In the genomic region with DNA sequence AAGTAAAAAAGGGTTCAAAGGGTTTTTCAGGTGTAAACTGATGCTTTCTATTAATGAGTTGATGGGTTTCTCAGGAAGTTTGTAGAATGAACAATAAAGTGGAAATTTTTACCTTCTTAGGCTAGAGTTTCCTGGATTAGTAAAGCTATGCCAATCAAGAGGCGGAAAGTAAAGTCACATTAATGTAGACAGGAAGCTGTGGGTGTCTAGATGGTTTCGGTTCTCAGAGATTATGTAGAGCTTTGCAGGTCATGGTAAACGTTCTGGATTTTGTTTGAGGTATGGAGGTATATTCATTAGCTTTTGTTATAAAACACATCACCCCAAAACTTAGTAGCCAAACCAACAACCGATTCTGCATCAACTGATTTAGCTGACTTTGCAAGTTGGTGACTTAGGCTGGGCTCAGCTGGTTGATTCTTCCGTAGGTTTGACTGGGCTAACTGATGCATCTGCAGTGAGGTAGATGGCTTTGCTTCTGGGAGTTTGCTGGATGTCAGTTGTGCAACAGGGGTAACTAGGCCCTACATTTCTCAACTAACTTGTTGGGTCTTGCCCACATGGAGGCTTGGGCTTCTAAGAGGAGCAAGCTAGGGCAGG, we compare ENCODE assay signal across 14 cellular contexts.
DNase-seq lines count a peak whose midpoint lies in the region; ATAC-seq and TF ChIP-seq lines count a peak whose summit lies in the region.
"Had no signal": no experiment of that assay in that cellular context is flagged by ENCODE, and none has a peak within 500 bp of the region (broad histone marks: within the 10 kb centered on the region; RNA-seq: fewer than 3 reads in every experiment).

No MANE protein-coding gene starts in this region.

- H3K9me3 ChIP-seq in breast epithelium, result peaks cover 0 to 13% of the 10 kb centered on the region in 2 donors
- no peaks in the 10 kb centered on the region for H3K9me3 ChIP-seq in MM.1S (replicated peaks; ENCODE audit: insufficient read depth, low read length)

- no TSS peak for BruUV-seq in MCF 10A (replicated peaks; lab: Mats Ljungman, UMichigan)

- H3K27me3 Mint-ChIP-seq in MCF 10A (ENCODE audit: insufficient read depth, unreplicated experiment), result peaks cover 18% of the 10 kb centered on the region
- H3K27me3 Mint-ChIP-seq in activated CD4-positive, alpha-beta memory T cell treated with anti-CD3 and anti-CD28 coated beads, Interleukin-2, amount 10 ng/mL, durations not matched to agents 7 days and 5 days, result peaks cover 2% of the 10 kb centered on the region
- H3K27me3 Mint-ChIP-seq in activated CD8-positive, alpha-beta T cell treated with anti-CD3 and anti-CD28 coated beads for 36 hours, result peaks cover 7% of the 10 kb centered on the region

- H3K9ac ChIP-seq in MM.1S (ENCODE audit: low read length), result no peak overlapping the region
- H3K9ac ChIP-seq: GM23248 had no signal

- TF ChIP-seq POLR2A in breast epithelium (IDR thresholded peaks at IDR 0.05), result no peak

- no peaks in the 10 kb centered on the region for H3K9me2 ChIP-seq in MM.1S (replicated peaks; ENCODE audit: insufficient read depth, low read length)

- POLR2A ChIA-PET in MCF 10A (lab: Yijun Ruan, JAX), result interaction anchor here (1.0 kb wide), 1 partner anchor 15 kb away, joined by 3 read pairs; no protein-coding TSS in a partner anchor
- POLR2A ChIA-PET in activated CD4-positive, alpha-beta memory T cell treated with anti-CD3 and anti-CD28 coated beads, Interleukin-2, amount 10 ng/mL, durations not matched to agents 7 days and 5 days (lab: Charles Lee), result no interaction called here
- POLR2A ChIA-PET in activated CD8-positive, alpha-beta T cell treated with anti-CD3 and anti-CD28 coated beads for 36 hours (lab: Charles Lee), result no interaction called here

- no peak overlapping the region for H3K4me3 ChIP-seq in breast epithelium
- peak overlapping the region; percentile 17 for H3K4me3 ChIP-seq in MM.1S (ENCODE audit: low read length)
- H3K4me3 ChIP-seq: GM23248 had no signal

- H3K27ac Mint-ChIP-seq in MCF 10A (ENCODE audit: low read depth, unreplicated experiment), result no peak overlapping the region
- peak overlapping the region; percentile 67 for H3K27ac Mint-ChIP-seq in activated CD4-positive, alpha-beta memory T cell treated with anti-CD3 and anti-CD28 coated beads, Interleukin-2, amount 10 ng/mL, durations not matched to agents 7 days and 5 days
- no peak overlapping the region for H3K27ac Mint-ChIP-seq in activated CD8-positive, alpha-beta T cell treated with anti-CD3 and anti-CD28 coated beads for 36 hours
- H3K27ac Mint-ChIP-seq: CD14-positive monocyte had no signal

- peak overlapping the region; percentile 58 for H3K4me2 ChIP-seq in MM.1S (ENCODE audit: low read depth, low read length)

- H3K27ac ChIP-seq in breast epithelium, result no peak overlapping the region
- peak overlapping the region; percentile 4; the same call in 1 of the 2 replicates for H3K27ac ChIP-seq in MM.1S (ENCODE audit: low read length)
- H3K27ac ChIP-seq: GM23248 had no signal

- H3K4me3 Mint-ChIP-seq in MCF 10A (ENCODE audit: unreplicated experiment), result no peak overlapping the region
- no peak overlapping the region for H3K4me3 Mint-ChIP-seq in activated CD4-positive, alpha-beta memory T cell treated with anti-CD3 and anti-CD28 coated beads, Interleukin-2, amount 10 ng/mL, durations not matched to agents 7 days and 5 days
- H3K4me3 Mint-ChIP-seq in activated CD8-positive, alpha-beta T cell treated with anti-CD3 and anti-CD28 coated beads for 36 hours, result no peak overlapping the region
- H3K4me3 Mint-ChIP-seq: CD14-positive monocyte had no signal

- no peak for ATAC-seq in GM19467 (IDR thresholded peaks at IDR 0.05; ENCODE audit: unreplicated experiment)
- ATAC-seq in activated CD8-positive, alpha-beta T cell treated with anti-CD3 and anti-CD28 coated beads for 36 hours, result no peak

- no peaks in the 10 kb centered on the region for H3K4me1 Mint-ChIP-seq in MCF 10A (ENCODE audit: insufficient read depth, unreplicated experiment)
- peaks cover 8% of the 10 kb centered on the region for H3K4me1 Mint-ChIP-seq in activated CD4-positive, alpha-beta memory T cell treated with anti-CD3 and anti-CD28 coated beads, Interleukin-2, amount 10 ng/mL, durations not matched to agents 7 days and 5 days
- peaks cover 10% of the 10 kb centered on the region for H3K4me1 Mint-ChIP-seq in activated CD8-positive, alpha-beta T cell treated with anti-CD3 and anti-CD28 coated beads for 36 hours (ENCODE audit: low read depth)
- H3K4me1 Mint-ChIP-seq: CD14-positive monocyte had no signal

- TF ChIP-seq CTCF in MCF 10A (IDR thresholded peaks at IDR 0.05; ENCODE audit: unreplicated experiment), result no peak
- TF ChIP-seq CTCF in breast epithelium (IDR thresholded peaks at IDR 0.05), result no peak
- no peak for TF ChIP-seq CTCF in MM.1S (IDR thresholded peaks at IDR 0.05; ENCODE audit: low read length)
- TF ChIP-seq CTCF in activated CD8-positive, alpha-beta T cell treated with anti-CD3 and anti-CD28 coated beads for 36 hours (IDR thresholded peaks at IDR 0.05), result no peak

- H2AFZ ChIP-seq in MM.1S (ENCODE audit: low read length), result no peak overlapping the region
- H2AFZ ChIP-seq: GM23248 had no signal

- H3K4me1 ChIP-seq in breast epithelium (no peaks in the 10 kb centered on the region), MM.1S (ENCODE audit: low read length) (peaks cover 22% of the 10 kb centered on the region)

- H3K36me3 ChIP-seq in breast epithelium (no peaks in the 10 kb centered on the region), MM.1S (replicated peaks; ENCODE audit: insufficient read depth, low read length) (no peaks in the 10 kb centered on the region)

- intact Hi-C loops in MCF 10A (cut with micrococcal nuclease) (no loop called here), breast epithelium (cut with DNase I; ENCODE audit: low total_unique reads) (no loop called here)
- intact Hi-C loops in activated CD8-positive, alpha-beta T cell treated with anti-CD3 and anti-CD28 coated beads for 36 hours (cut with micrococcal nuclease), result no loop called here

- H3K79me2 ChIP-seq in MM.1S (ENCODE audit: low read length), result no peaks in the 10 kb centered on the region

- H4K20me1 ChIP-seq in MM.1S (ENCODE audit: insufficient read depth, low read length), result no peaks in the 10 kb centered on the region

- H3K36me3 Mint-ChIP-seq in MCF 10A (ENCODE audit: insufficient read depth, unreplicated experiment), result no peaks in the 10 kb centered on the region
- peaks cover 8% of the 10 kb centered on the region for H3K36me3 Mint-ChIP-seq in activated CD4-positive, alpha-beta memory T cell treated with anti-CD3 and anti-CD28 coated beads, Interleukin-2, amount 10 ng/mL, durations not matched to agents 7 days and 5 days (ENCODE audit: low read depth)
- peaks cover 4% of the 10 kb centered on the region for H3K36me3 Mint-ChIP-seq in activated CD8-positive, alpha-beta T cell treated with anti-CD3 and anti-CD28 coated beads for 36 hours (ENCODE audit: low read depth)
- H3K36me3 Mint-ChIP-seq: CD14-positive monocyte had no signal

- H3K27me3 ChIP-seq in breast epithelium, result no peaks in the 10 kb centered on the region
- peaks cover 9% of the 10 kb centered on the region; the same call in 1 of the 2 replicates for H3K27me3 ChIP-seq in MM.1S (replicated peaks; ENCODE audit: insufficient read depth, low read length)

- peaks cover 11% of the 10 kb centered on the region for H3K9me3 Mint-ChIP-seq in MCF 10A (ENCODE audit: unreplicated experiment)
- H3K9me3 Mint-ChIP-seq in activated CD4-positive, alpha-beta memory T cell treated with anti-CD3 and anti-CD28 coated beads, Interleukin-2, amount 10 ng/mL, durations not matched to agents 7 days and 5 days, result peaks cover 21% of the 10 kb centered on the region
- peaks cover 16% of the 10 kb centered on the region for H3K9me3 Mint-ChIP-seq in activated CD8-positive, alpha-beta T cell treated with anti-CD3 and anti-CD28 coated beads for 36 hours

- CTCF ChIA-PET in MCF 10A (lab: Yijun Ruan, JAX), result interaction anchor here (1.1 kb wide), 1 partner anchor 10 kb away, joined by 4 read pairs; no protein-coding TSS in a partner anchor
- CTCF ChIA-PET in activated CD4-positive, alpha-beta memory T cell treated with anti-CD3 and anti-CD28 coated beads, Interleukin-2, amount 10 ng/mL, durations not matched to agents 7 days and 5 days (lab: Charles Lee), result no interaction called here
- CTCF ChIA-PET in activated CD8-positive, alpha-beta T cell treated with anti-CD3 and anti-CD28 coated beads for 36 hours (lab: Charles Lee), result interaction anchor here (1.2 kb wide), 1 partner anchor 466 kb away, joined by 3 read pairs; no protein-coding TSS in a partner anchor

- peaks cover 14% of the 10 kb centered on the region for H3F3A ChIP-seq in MM.1S (ENCODE audit: insufficient read depth, low read length)

- DNase-seq in MCF 10A (ENCODE audit: unreplicated experiment) (peak; percentile 58), breast epithelium (ENCODE audit: low spot score in 2 of 2) (no peak), MM.1S (peak; percentile 76), mesenteric fat pad (ENCODE audit: low spot score) (no peak)
- no peak for DNase-seq in activated CD4-positive, alpha-beta memory T cell treated with anti-CD3 and anti-CD28 coated beads, Interleukin-2, amount 10 ng/mL, durations not matched to agents 7 days and 5 days
- no peak for DNase-seq in activated CD8-positive, alpha-beta T cell treated with anti-CD3 and anti-CD28 coated beads for 36 hours
- DNase-seq: Calu3, DMS79, GM23248, NCI-H1436 treated with DMSO at 0.1 percent for 48 hours, NCI-H2081, NCI-H510A treated with DMSO at 0.1 percent for 48 hours had no signal

Comparison
In these comparisons a context has a peak if more than half of its experiments do, and no peak if none do; other contexts are left out.
1. DNase-seq: peak in MCF 10A (single experiment) and MM.1S (single experiment); none in breast epithelium (0 of 2), activated CD4-positive, alpha-beta memory T cell treated with anti-CD3 and anti-CD28 coated beads, Interleukin-2, amount 10 ng/mL, durations not matched to agents 7 days and 5 days (single experiment), activated CD8-positive, alpha-beta T cell treated with anti-CD3 and anti-CD28 coated beads for 36 hours (single experiment) and mesenteric fat pad (single experiment).